15 cellular contexts compared by ENCODE assay signal in genomic region chr20:49656304-49656703, GRCh38. TPM values are rescaled to one million over a fixed set of nuclear protein-coding genes. Genes with fewer than 3 reads are reported as not detected.
DNase-seq lines count a peak whose midpoint lies in the region; ATAC-seq, FAIRE-seq and TF ChIP-seq lines count a peak whose summit lies in the region.
"Had no signal": no experiment of that assay in that cellular context is flagged by ENCODE, and none has a peak within 500 bp of the region (broad histone marks: within the 10 kb centered on the region; RNA-seq: fewer than 3 reads in every experiment).

No MANE protein-coding gene starts in this region.

- POLR2A ChIA-PET in A549 (lab: Yijun Ruan, JAX): no interaction called here

- peak overlapping the region; percentile 66 for H3K27ac Mint-ChIP-seq in astrocyte (ENCODE audit: unreplicated experiment)
- H3K27ac Mint-ChIP-seq: activated CD8-positive, alpha-beta T cell treated with anti-CD3 and anti-CD28 coated beads, Interleukin-2, amount 10 ng/mL, durations not matched to agents 7 days and 5 days had no signal

- DNase-seq in A549 (ENCODE audit: low read depth in 1 of 2, low spot score in 1 of 2) (no peak), M059J (ENCODE audit: low read depth) (peak; percentile 47), astrocyte (ENCODE audit: low read depth) (peak; percentile 26), lower lobe of right lung (no peak), OCI-M1 (lab: John Stamatoyannopoulos, UW) (no peak), SKM-1 treated with dmso at 0.1 percent for 144 hours (lab: John Stamatoyannopoulos, UW; ENCODE audit: unreplicated experiment) (no peak), NCI-H226 (no peak), HTR-8/SVneo (ENCODE audit: insufficient read length, low spot score) (no peak)
- DNase-seq: ACHN; activated CD8-positive, alpha-beta T cell treated with anti-CD3 and anti-CD28 coated beads, Interleukin-2, amount 10 ng/mL, durations not matched to agents 7 days and 5 days; activated naive CD4-positive, alpha-beta T cell treated with anti-CD3 and anti-CD28 coated beads, Interleukin-2, amount 50 U/mL, for 16 hours; Peyer's patch; right lobe of liver had no signal

- H3K27me3 Mint-ChIP-seq in astrocyte (ENCODE audit: low read depth, unreplicated experiment): no peaks in the 10 kb centered on the region

- intact Hi-C loops in lower lobe of right lung (cut with DNase I): no loop called here

- WGBS in A549 (ENCODE audit: missing lambda C conversion rate): 67% methylated on average over 7 of the region's 7 CpGs

- TF ChIP-seq POLR2A in A549 (IDR thresholded peaks at IDR 0.05; ENCODE audit: low read length): no peak

- no peak overlapping the region for H3K9ac ChIP-seq in astrocyte (ENCODE audit: low read length)

- TF ChIP-seq CTCF in A549 (IDR thresholded peaks at IDR 0.05) (no peak), astrocyte (IDR thresholded peaks at IDR 0.05; ENCODE audit: insufficient read depth, low read depth, low read length) (no peak), lower lobe of right lung (IDR thresholded peaks at IDR 0.05) (no peak)

- CTCF ChIA-PET in A549 (lab: Yijun Ruan, JAX): interaction anchor here (0.6 to 1.9 kb wide), 5 partner anchors 12 to 233 kb away, joined by 3 to 8 read pairs (median 4); no protein-coding TSS in a partner anchor

- FAIRE-seq in A549 (lab: Jason Lieb, UNC): no peak
- no peak for FAIRE-seq in astrocyte (lab: Jason Lieb, UNC)
- no peak for FAIRE-seq in HTR-8/SVneo (lab: Jason Lieb, UNC)

- H3K27me3 ChIP-seq in astrocyte (ENCODE audit: insufficient read depth, low read length): no peaks in the 10 kb centered on the region
- H3K27me3 ChIP-seq in lower lobe of right lung (ENCODE audit: low read depth): no peaks in the 10 kb centered on the region
- H3K27me3 ChIP-seq: Peyer's patch, right lobe of liver, tibial nerve had no signal

- H3K4me1 Mint-ChIP-seq in astrocyte (ENCODE audit: low read depth, unreplicated experiment): peaks cover 3% of the 10 kb centered on the region

- H3K4me3 ChIP-seq in A549 (no peak overlapping the region), astrocyte (ENCODE audit: insufficient read depth, low read depth, low read length) (no peak overlapping the region), lower lobe of right lung (no peak overlapping the region)
- H3K4me3 ChIP-seq: coronary artery, Peyer's patch, right lobe of liver, tibial nerve had no signal

- peaks cover 47% of the 10 kb centered on the region for H3K79me2 ChIP-seq in astrocyte (ENCODE audit: insufficient read depth, low read length)

- H3K27ac ChIP-seq in A549: peak overlapping the region in 1 of 2 experiments; percentile 51; a peak in 2 of 6 replicates
- H3K27ac ChIP-seq in astrocyte (ENCODE audit: low read depth, low read length): no peak overlapping the region
- peak overlapping the region; percentile 13 for H3K27ac ChIP-seq in lower lobe of right lung
- H3K27ac ChIP-seq: Peyer's patch, right lobe of liver had no signal

- peaks cover 54% of the 10 kb centered on the region for H3K4me1 ChIP-seq in A549
- no peaks in the 10 kb centered on the region for H3K4me1 ChIP-seq in astrocyte (ENCODE audit: insufficient read depth, low read length)
- peaks cover 41% of the 10 kb centered on the region for H3K4me1 ChIP-seq in lower lobe of right lung

- H3K36me3 Mint-ChIP-seq in astrocyte (ENCODE audit: low read depth, unreplicated experiment): peaks cover 26% of the 10 kb centered on the region

- H3K9me3 ChIP-seq in A549: no peaks in the 10 kb centered on the region
- no peaks in the 10 kb centered on the region for H3K9me3 ChIP-seq in astrocyte (ENCODE audit: insufficient read depth, low read depth, low read length)
- H3K9me3 ChIP-seq in lower lobe of right lung: no peaks in the 10 kb centered on the region
- H3K9me3 ChIP-seq: Peyer's patch, right lobe of liver, tibial nerve had no signal

- H2AFZ ChIP-seq in astrocyte (ENCODE audit: low read depth, low read length): no peak overlapping the region

- TF ChIP-seq EP300 in A549 (IDR thresholded peaks at IDR 0.05): no peak

- 0 out of 3 replicates have a peak overlapping the region, but pooled peaks have one; percentile 13 for H3K4me2 ChIP-seq in A549
- no peak overlapping the region for H3K4me2 ChIP-seq in astrocyte (ENCODE audit: low read length)

- H3K36me3 ChIP-seq in astrocyte (ENCODE audit: insufficient read depth, low read length) (peaks cover 15% of the 10 kb centered on the region), lower lobe of right lung (peaks cover 51% of the 10 kb centered on the region)

- TF ChIP-seq RAD21 in A549 (conservative IDR thresholded peaks at IDR 0.05 in 1 of 2, IDR thresholded peaks at IDR 0.05 in 1 of 2): no peak

- no peak overlapping the region for H3K4me3 Mint-ChIP-seq in astrocyte (ENCODE audit: unreplicated experiment)
- H3K4me3 Mint-ChIP-seq: activated CD8-positive, alpha-beta T cell treated with anti-CD3 and anti-CD28 coated beads, Interleukin-2, amount 10 ng/mL, durations not matched to agents 7 days and 5 days had no signal

- peaks cover 60% of the 10 kb centered on the region for H4K20me1 ChIP-seq in astrocyte (ENCODE audit: insufficient read depth, low read length)

- peaks cover 2% of the 10 kb centered on the region for H3K9me3 Mint-ChIP-seq in astrocyte (ENCODE audit: unreplicated experiment)

- ATAC-seq in A549 (no peak), lower lobe of right lung (peak; percentile 85 to 87)
- ATAC-seq: activated CD8-positive, alpha-beta T cell treated with anti-CD3 and anti-CD28 coated beads, Interleukin-2, amount 10 ng/mL, durations not matched to agents 7 days and 5 days had no signal

TF ChIP-seq in A549, 52 proteins besides CTCF, POLR2A, EP300 and RAD21:
- TF ChIP-seq ZSCAN20 (CRISPR knock-in tag; IDR thresholded peaks at IDR 0.05): no peak
- no peak for TF ChIP-seq ESRRA (IDR thresholded peaks at IDR 0.05; ENCODE audit: borderline replicate concordance, low read length)
- TF ChIP-seq CHD4 (IDR thresholded peaks at IDR 0.05; ENCODE audit: borderline replicate concordance): no peak
- no peak for TF ChIP-seq ZC3H11A (IDR thresholded peaks at IDR 0.05)
- no peak for TF ChIP-seq RCOR1 (IDR thresholded peaks at IDR 0.05; ENCODE audit: low read depth, low read length)
- no peak for TF ChIP-seq MAZ (IDR thresholded peaks at IDR 0.05; ENCODE audit: borderline replicate concordance, low read depth, low read length)
- no peak for TF ChIP-seq NPAS2 (CRISPR knock-in tag; IDR thresholded peaks at IDR 0.05; ENCODE audit: borderline replicate concordance)

RNA-seq across cellular contexts. Expression of gene B4GALT5, which starts 57.4 kb away (rescaled TPM):
- polyA plus RNA-seq in A549 (2011; rRNA removed) (82.8 and 88.7 TPM in 2 replicates), A549 (2017; fragmentation: RNase III; extraction: RNeasy Plus Mini Kit Qiagen cat#74134 plus additional on column Dnase treatment) (68.1 to 84.0 TPM (median 81.5 TPM) in 3 replicates)
- 39.0 and 48.5 TPM in 2 replicates for polyA plus RNA-seq in A549 (2012; cell fraction: cytosol; rRNA removed)
- polyA plus RNA-seq in A549 (2012; cell fraction: nucleus; rRNA removed): 23.2 and 34.8 TPM in 2 replicates
- polyA minus RNA-seq in A549 (2011; rRNA and poly(A)+ RNA removed): 66.0 and 68.4 TPM in 2 replicates
- total RNA-seq in M059J (2014; rRNA removed; shearing (Covaris generic)): 30.2 and 46.0 TPM in 2 replicates
- total RNA-seq in astrocyte (39.1 and 41.9 TPM in 2 replicates), lower lobe of right lung (39.5 TPM)

Comparison
In these comparisons a context has a peak if more than half of its experiments do, and no peak if none do; other contexts are left out.
1. ATAC-seq: peak in lower lobe of right lung (2 of 2); none in A549 (0 of 2).
2. DNase-seq: peak in M059J (single experiment) and astrocyte (single experiment); none in A549 (0 of 2), lower lobe of right lung (single experiment), OCI-M1 (single experiment), SKM-1 treated with dmso at 0.1 percent for 144 hours (single experiment), NCI-H226 (single experiment) and HTR-8/SVneo (single experiment).